ENCODE assay signal across 15 cellular contexts in the genomic region with DNA sequence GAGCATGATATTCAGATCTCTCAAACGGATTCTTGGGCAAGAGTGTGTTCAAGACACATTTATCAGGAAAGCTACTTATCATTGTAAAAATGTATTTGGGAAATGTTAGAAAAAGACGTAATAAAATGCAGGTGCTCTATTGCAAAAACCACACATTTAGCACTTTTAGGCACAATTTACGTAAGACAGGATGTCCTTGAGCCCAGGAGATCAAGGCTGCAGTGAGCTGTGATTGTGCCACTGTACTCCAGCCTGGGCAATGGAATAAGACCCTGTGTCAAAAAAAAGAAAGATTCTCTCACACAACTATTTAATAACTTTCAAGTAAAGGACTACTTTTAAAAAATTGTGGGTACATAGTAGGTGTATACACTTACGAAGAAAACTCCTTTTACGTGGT. TPM values are rescaled to one million over a fixed set of nuclear protein-coding genes. Genes with fewer than 3 reads are reported as not detected.
A peak's percentile ranks its signal among the peaks of the same experiment; 100 is the strongest.
DNase-seq lines count a peak whose midpoint lies in the region; ATAC-seq and TF ChIP-seq lines count a peak whose summit lies in the region.
"Had no signal": no experiment of that assay in that cellular context is flagged by ENCODE, and none has a peak within 500 bp of the region (broad histone marks: within the 10 kb centered on the region; RNA-seq: fewer than 3 reads in every experiment).

No MANE protein-coding gene starts in this region.

- no peak overlapping the region for H3K4me3 ChIP-seq in OCI-LY1 (ENCODE audit: low read depth, low read length, poor library complexity, severe bottlenecking)
- H3K4me3 ChIP-seq in naive thymus-derived CD4-positive, alpha-beta T cell (ENCODE audit: low read length), result no peak overlapping the region

- H4K20me1 ChIP-seq in OCI-LY1 (ENCODE audit: insufficient read depth, low read length), result no peaks in the 10 kb centered on the region

- peak overlapping the region; percentile 50; the same call in 1 of the 2 replicates for H3K4me2 ChIP-seq in OCI-LY1 (ENCODE audit: low read length)
- H3K4me2 ChIP-seq: KMS-11 had no signal

- no peaks in the 10 kb centered on the region for H3K9me3 Mint-ChIP-seq in activated CD4-positive, alpha-beta T cell treated with anti-CD3 and anti-CD28 coated beads, Interleukin-2, amount 10 ng/mL, durations not matched to agents 7 days and 5 days
- H3K9me3 Mint-ChIP-seq in naive thymus-derived CD4-positive, alpha-beta T cell, result no peaks in the 10 kb centered on the region

- no peaks in the 10 kb centered on the region for H3K27me3 Mint-ChIP-seq in activated CD4-positive, alpha-beta T cell treated with anti-CD3 and anti-CD28 coated beads, Interleukin-2, amount 10 ng/mL, durations not matched to agents 7 days and 5 days
- H3K27me3 Mint-ChIP-seq in naive thymus-derived CD4-positive, alpha-beta T cell, result no peaks in the 10 kb centered on the region

- H3K27me3 ChIP-seq in OCI-LY1 (ENCODE audit: insufficient read depth, low read length), result no peaks in the 10 kb centered on the region
- no peaks in the 10 kb centered on the region for H3K27me3 ChIP-seq in naive thymus-derived CD4-positive, alpha-beta T cell (ENCODE audit: control insufficient read depth in 2 of 2, insufficient read depth in 2 of 2, low read length in 2 of 2)

- H3K4me3 Mint-ChIP-seq in activated CD4-positive, alpha-beta T cell treated with anti-CD3 and anti-CD28 coated beads, Interleukin-2, amount 10 ng/mL, durations not matched to agents 7 days and 5 days, result no peak overlapping the region
- peak overlapping the region in 6 of 10 donors; percentile 7 to 71 (median 52) for H3K4me3 Mint-ChIP-seq in naive thymus-derived CD4-positive, alpha-beta T cell

- H3K4me1 ChIP-seq in OCI-LY1 (ENCODE audit: insufficient read depth, low read length, severe bottlenecking), result peaks cover 89% of the 10 kb centered on the region
- H3K4me1 ChIP-seq in naive thymus-derived CD4-positive, alpha-beta T cell (ENCODE audit: control insufficient read depth in 2 of 2, insufficient read depth in 2 of 2, low read length in 2 of 2), result peaks cover 14 to 27% of the 10 kb centered on the region in 2 donors

- no peak for ATAC-seq in naive thymus-derived CD4-positive, alpha-beta T cell
- ATAC-seq in GM21786 (IDR thresholded peaks at IDR 0.05; ENCODE audit: unreplicated experiment), result no peak
- ATAC-seq in HG03175 (IDR thresholded peaks at IDR 0.05; ENCODE audit: unreplicated experiment), result no peak

- H3K36me3 ChIP-seq in OCI-LY1 (ENCODE audit: insufficient read depth, low read length), result peaks cover 80% of the 10 kb centered on the region
- H3K36me3 ChIP-seq in naive thymus-derived CD4-positive, alpha-beta T cell (ENCODE audit: control insufficient read depth in 2 of 3, insufficient read depth in 3 of 3, low read length in 3 of 3), result peaks cover 0 to 15% (median 0%) of the 10 kb centered on the region in 3 experiments

- H3F3A ChIP-seq in OCI-LY1 (ENCODE audit: insufficient read depth, low read length), result no peaks in the 10 kb centered on the region

- CTCF ChIA-PET in activated CD4-positive, alpha-beta T cell treated with anti-CD3 and anti-CD28 coated beads, Interleukin-2, amount 10 ng/mL, durations not matched to agents 7 days and 5 days (lab: Charles Lee), result no interaction called here
- CTCF ChIA-PET in naive thymus-derived CD4-positive, alpha-beta T cell (lab: Charles Lee), result interaction anchor here (1.3 kb wide), 1 partner anchor 268 kb away, joined by 4 read pairs; no protein-coding TSS in a partner anchor

- POLR2A ChIA-PET in activated CD4-positive, alpha-beta T cell treated with anti-CD3 and anti-CD28 coated beads, Interleukin-2, amount 10 ng/mL, durations not matched to agents 7 days and 5 days (lab: Charles Lee), result interaction anchor here (0.5 to 0.6 kb wide), 2 partner anchors 369 to 897 kb away, joined by 3 to 21 read pairs; no protein-coding TSS in a partner anchor
- POLR2A ChIA-PET in naive thymus-derived CD4-positive, alpha-beta T cell (lab: Charles Lee), result no interaction called here

- no peak overlapping the region for H2AFZ ChIP-seq in OCI-LY1 (ENCODE audit: low read length)

- intact Hi-C loops in naive thymus-derived CD4-positive, alpha-beta T cell (cut with micrococcal nuclease), result loop anchor here in 1 of 2 donors (1.0 to 2.0 kb wide), 2 partner anchors 19 to 62 kb away; a partner anchor contains a TSS

- H3K9me2 ChIP-seq in OCI-LY1 (ENCODE audit: low read depth, low read length), result no peaks in the 10 kb centered on the region

- no peak for TF ChIP-seq CTCF in 22Rv1 (IDR thresholded peaks at IDR 0.05)
- no peak for TF ChIP-seq CTCF in OCI-LY1 (IDR thresholded peaks at IDR 0.05; ENCODE audit: low read length)

- no peak overlapping the region; the same call in 1 of the 2 replicates for H3K9ac ChIP-seq in OCI-LY1 (ENCODE audit: low read length)
- H3K9ac ChIP-seq: KMS-11 had no signal

- DNase-seq in activated CD4-positive, alpha-beta T cell treated with anti-CD3 and anti-CD28 coated beads, Interleukin-2, amount 10 ng/mL, durations not matched to agents 7 days and 5 days, result no peak
- no peak for DNase-seq in activated CD4-positive, alpha-beta T cell treated with anti-CD3 and anti-CD28 coated beads, Interleukin-2, amount 50 U/mL, for 4 hours
- no peak for DNase-seq in naive thymus-derived CD4-positive, alpha-beta T cell
- DNase-seq in globus pallidus (ENCODE audit: low spot score), result no peak
- DNase-seq: DMS 273 treated with DMSO at 0.1 percent for 48 hours, NCI-H1092, NCI-H146, NCI-H2081, NCI-H510A, NCI-H774 had no signal

- H3K79me2 ChIP-seq in OCI-LY1 (ENCODE audit: insufficient read depth, low read length), result peaks cover 17% of the 10 kb centered on the region

- H3K27ac Mint-ChIP-seq in activated CD4-positive, alpha-beta T cell treated with anti-CD3 and anti-CD28 coated beads, Interleukin-2, amount 10 ng/mL, durations not matched to agents 7 days and 5 days, result peak overlapping the region; percentile 9
- peak overlapping the region in 6 of 9 donors; percentile 19 to 93 (median 68) for H3K27ac Mint-ChIP-seq in naive thymus-derived CD4-positive, alpha-beta T cell

- H3K27ac ChIP-seq in 22Rv1, result peak overlapping the region; percentile 32; the same call in 1 of the 2 replicates
- peak overlapping the region; percentile 87 for H3K27ac ChIP-seq in OCI-LY1 (ENCODE audit: low read depth, low read length, poor library complexity, severe bottlenecking)
- H3K27ac ChIP-seq in naive thymus-derived CD4-positive, alpha-beta T cell (ENCODE audit: low read depth, low read length), result no peak overlapping the region
- H3K27ac ChIP-seq: KMS-11 had no signal

- H3K36me3 Mint-ChIP-seq in activated CD4-positive, alpha-beta T cell treated with anti-CD3 and anti-CD28 coated beads, Interleukin-2, amount 10 ng/mL, durations not matched to agents 7 days and 5 days (ENCODE audit: low read depth), result peaks cover 25% of the 10 kb centered on the region
- H3K36me3 Mint-ChIP-seq in naive thymus-derived CD4-positive, alpha-beta T cell, result peaks cover 0 to 20% (median 16%) of the 10 kb centered on the region in 5 donors

- H3K4me1 Mint-ChIP-seq in activated CD4-positive, alpha-beta T cell treated with anti-CD3 and anti-CD28 coated beads, Interleukin-2, amount 10 ng/mL, durations not matched to agents 7 days and 5 days, result peaks cover 33% of the 10 kb centered on the region
- peaks cover 22 to 46% (median 34%) of the 10 kb centered on the region in 7 donors for H3K4me1 Mint-ChIP-seq in naive thymus-derived CD4-positive, alpha-beta T cell

- H3K9me3 ChIP-seq in OCI-LY1 (ENCODE audit: low read length), result no peaks in the 10 kb centered on the region
- H3K9me3 ChIP-seq in naive thymus-derived CD4-positive, alpha-beta T cell (ENCODE audit: control insufficient read depth in 2 of 3, low read length in 3 of 3), result no peaks in the 10 kb centered on the region

RNA-seq across cellular contexts. Expression of a gene that starts 18.4 kb away (rescaled TPM):
- 1 to 10 TPM; 3.5 TPM for total RNA-seq in activated CD4-positive, alpha-beta T cell treated with anti-CD3 and anti-CD28 coated beads, Interleukin-2, amount 10 ng/mL, durations not matched to agents 7 days and 5 days
- total RNA-seq in naive thymus-derived CD4-positive, alpha-beta T cell, result 1 to 10 TPM; 2.5 to 5.8 (median 3.9) TPM
- polyA plus RNA-seq in naive thymus-derived CD4-positive, alpha-beta T cell, result 1 to 10 TPM; 7.0 to 8.0 TPM

RNA-seq across cellular contexts. Expression of a gene that starts 31.1 kb away (rescaled TPM):
- total RNA-seq in activated CD4-positive, alpha-beta T cell treated with anti-CD3 and anti-CD28 coated beads, Interleukin-2, amount 10 ng/mL, durations not matched to agents 7 days and 5 days, result 10 to 100 TPM; 17.1 to 17.9 TPM
- total RNA-seq in naive thymus-derived CD4-positive, alpha-beta T cell, result 10 to 100 TPM in 3 of 5 experiments, 1 to 10 TPM in 2; 9.0 to 18.5 (median 10.0) TPM
- 1 to 10 TPM; 1.0 to 3.3 TPM for polyA plus RNA-seq in naive thymus-derived CD4-positive, alpha-beta T cell
